Comparison of ENCODE assay signal across 8 cellular contexts in the genomic region with DNA sequence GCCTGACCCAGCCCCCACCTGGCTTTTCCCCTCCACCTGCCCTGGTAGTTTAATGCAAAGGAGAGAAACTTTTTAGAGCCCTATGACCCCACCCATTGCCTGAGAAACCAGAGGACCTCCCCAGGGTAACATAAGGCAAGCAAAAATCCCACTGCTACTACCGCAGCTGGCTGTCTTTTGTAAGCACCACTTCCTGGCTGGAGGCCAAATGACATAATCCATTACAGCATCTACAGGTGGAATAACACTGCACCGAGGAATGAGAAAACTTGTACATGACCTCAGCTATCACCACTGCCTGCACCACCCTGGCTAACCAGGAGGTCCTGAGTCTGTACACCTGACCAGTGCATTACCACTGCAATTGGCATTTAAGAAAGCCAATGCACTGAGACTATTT.
A peak's percentile ranks its signal among the peaks of the same experiment; 100 is the strongest.
DNase-seq lines count a peak whose midpoint lies in the region; ATAC-seq and TF ChIP-seq lines count a peak whose summit lies in the region.

No MANE protein-coding gene starts in this region.

- no peak for TF ChIP-seq CTCF in GM10266 (IDR thresholded peaks at IDR 0.05; ENCODE audit: control insufficient read depth, insufficient read depth, low read depth, missing control alignments)

- ATAC-seq in GM19025 (IDR thresholded peaks at IDR 0.05; ENCODE audit: low read depth, unreplicated experiment) = peak; percentile 74
- ATAC-seq in HG03045 (IDR thresholded peaks at IDR 0.05; ENCODE audit: unreplicated experiment) = no peak

- peak; percentile 65 for DNase-seq in NCI-H1694 (lab: John Stamatoyannopoulos, UW)
- DNase-seq in astrocyte of the hippocampus (ENCODE audit: low read depth, low spot score) = peak; percentile 57
- DNase-seq in mucosa of gallbladder (ENCODE audit: low spot score) = peak; percentile 16
- no peak for DNase-seq in activated CD8-positive, alpha-beta memory T cell treated with anti-CD3 and anti-CD28 coated beads for 24 hours
- DNase-seq in GM10266 (ENCODE audit: extremely low spot score) = no peak
- DNase-seq in activated T-cell treated with anti-CD3 and anti-CD28 coated beads, Interleukin-2, amount 50 U/mL, for 1 hour = no peak

Comparison
In these comparisons a context has a peak if more than half of its experiments do, and no peak if none do; other contexts are left out.
1. DNase-seq: peak in NCI-H1694 (single experiment), astrocyte of the hippocampus (single experiment) and mucosa of gallbladder (single experiment); none in activated CD8-positive, alpha-beta memory T cell treated with anti-CD3 and anti-CD28 coated beads for 24 hours (single experiment), GM10266 (single experiment) and activated T-cell treated with anti-CD3 and anti-CD28 coated beads, Interleukin-2, amount 50 U/mL, for 1 hour (single experiment).